In genomic region chr20:37201827-37202162, GRCh38 we compare ENCODE assay signal across 14 cellular contexts. TPM values are rescaled to one million over a fixed set of nuclear protein-coding genes. Genes with fewer than 3 reads are reported as not detected.
DNase-seq lines count a peak whose midpoint lies in the region; ATAC-seq and TF ChIP-seq lines count a peak whose summit lies in the region.
"Had no signal": no experiment of that assay in that cellular context is flagged by ENCODE, and none has a peak within 500 bp of the region (broad histone marks: within the 10 kb centered on the region; RNA-seq: fewer than 3 reads in every experiment).

No MANE protein-coding gene starts in this region.

- DNase-seq in HCT116 (ENCODE audit: low read depth, low spot score) = no peak
- DNase-seq in body of pancreas = no peak
- DNase-seq in left lung = no peak
- DNase-seq in thyroid gland = no peak
- DNase-seq in activated CD4-positive, alpha-beta T cell treated with anti-CD3 and anti-CD28 coated beads, Interleukin-2, amount 50 U/mL, for 4 hours = no peak
- DNase-seq in spleen = no peak
- DNase-seq: NCI-H2081 treated with DMSO at 0.1 percent for 48 hours; stimulated activated CD4-positive, alpha-beta T cell treated with anti-CD3 and anti-CD28 coated beads, Interleukin-12 subunit alpha, Interleukin-12 subunit beta, amount 100 ng/mL, for 4 hours had no signal

- H3K9ac ChIP-seq in HCT116 (ENCODE audit: low read length) = no peak overlapping the region

- intact Hi-C loops in HCT116 (cut with micrococcal nuclease) = loop anchor here (1.0 kb wide), 1 partner anchor 333 kb away; no protein-coding TSS in a partner anchor
- intact Hi-C loops in body of pancreas (cut with DNase I) = no loop called here
- intact Hi-C loops in left lung (cut with DNase I) = no loop called here
- intact Hi-C loops in thyroid gland (cut with DNase I) = no loop called here
- intact Hi-C loops in spleen (cut with DNase I; ENCODE audit: low total_unique reads) = no loop called here

- H3K36me3 ChIP-seq in HCT116 (ENCODE audit: control insufficient read depth in 1 of 2, insufficient read depth in 2 of 2, low read length in 2 of 2) (peaks cover 47 to 56% of the 10 kb centered on the region in 2 experiments), body of pancreas (replicated peaks in 1 of 2; ENCODE audit: insufficient read depth in 1 of 2, low read depth in 2 of 2) (peaks cover 11 to 35% of the 10 kb centered on the region in 2 donors), left lung (peaks cover 11 to 96% of the 10 kb centered on the region in 2 donors), thyroid gland (peaks cover 15 to 35% of the 10 kb centered on the region in 2 donors), spleen (peaks cover 23 to 100% (median 79%) of the 10 kb centered on the region in 6 donors)

- H2AFZ ChIP-seq in HCT116 (ENCODE audit: low read depth, low read length, poor library complexity, severe bottlenecking) = no peak overlapping the region

- H3K4me1 ChIP-seq in HCT116 (ENCODE audit: control insufficient read depth in 1 of 2, insufficient read depth in 2 of 2, low read length in 2 of 2) (peaks cover 6 to 7% of the 10 kb centered on the region in 2 experiments; a peak in 3 of 4 replicates), body of pancreas (peaks cover 5% of the 10 kb centered on the region), left lung (peaks cover 0 to 10% of the 10 kb centered on the region in 2 donors), thyroid gland (peaks cover 14 to 35% of the 10 kb centered on the region in 2 donors), spleen (peaks cover 0 to 21% (median 6%) of the 10 kb centered on the region in 6 donors)

- RAD21 ChIA-PET in HCT116 (lab: Charles Lee; ENCODE audit: low non-redundant PET in 1 of 2, low total read pairs in 2 of 2, uncharacterized antibody in 2 of 2, unreplicated experiment in 2 of 2) = no interaction called here

- H3K27me3 ChIP-seq in HCT116 (ENCODE audit: insufficient read depth, low read length) (no peaks in the 10 kb centered on the region), body of pancreas (no peaks in the 10 kb centered on the region), left lung (no peaks in the 10 kb centered on the region), thyroid gland (no peaks in the 10 kb centered on the region), spleen (replicated peaks in 1 of 7) (no peaks in the 10 kb centered on the region)

- CTCF ChIA-PET in HCT116 (lab: Charles Lee) = interaction anchor here (0.7 to 1.9 kb wide), 4 partner anchors 10 to 333 kb away, joined by 3 to 12 read pairs (median 3); no protein-coding TSS in a partner anchor

- no peaks in the 10 kb centered on the region for H4K20me1 ChIP-seq in HCT116 (ENCODE audit: insufficient read depth)

- ATAC-seq in HCT116 = no peak
- no peak for ATAC-seq in body of pancreas
- no peak for ATAC-seq in left lung
- ATAC-seq in HG03196 (IDR thresholded peaks at IDR 0.05; ENCODE audit: unreplicated experiment) = no peak
- ATAC-seq in HG03565 (IDR thresholded peaks at IDR 0.05; ENCODE audit: unreplicated experiment) = no peak

- TF ChIP-seq RAD21 in HCT116 (IDR thresholded peaks at IDR 0.05; ENCODE audit: low read depth) = no peak

- POLR2A ChIA-PET in HCT116 (lab: Charles Lee) = no interaction called here

- no peak for TF ChIP-seq CTCF in HCT116 (IDR thresholded peaks at IDR 0.05 in 2 of 3, conservative IDR thresholded peaks at IDR 0.05 in 1 of 3; ENCODE audit: borderline replicate concordance in 1 of 3, insufficient read depth in 1 of 3, low read depth in 2 of 3, low read length in 2 of 3)
- TF ChIP-seq CTCF in body of pancreas (IDR thresholded peaks at IDR 0.05) = no peak
- no peak for TF ChIP-seq CTCF in left lung (IDR thresholded peaks at IDR 0.05)
- TF ChIP-seq CTCF in thyroid gland (IDR thresholded peaks at IDR 0.05) = no peak
- no peak for TF ChIP-seq CTCF in spleen (IDR thresholded peaks at IDR 0.05 in 8 of 11, conservative IDR thresholded peaks at IDR 0.05 in 3 of 11)

- H3K4me3 ChIP-seq in HCT116 (replicated peaks in 1 of 2; ENCODE audit: low read depth in 1 of 2, low read length in 2 of 2) (no peak overlapping the region), body of pancreas (no peak overlapping the region), left lung (no peak overlapping the region), thyroid gland (replicated peaks in 1 of 3) (no peak overlapping the region), spleen (no peak overlapping the region)

- H3K27ac ChIP-seq in HCT116 (ENCODE audit: low read depth, low read length) (no peak overlapping the region; the same call in 1 of the 2 replicates), body of pancreas (peak overlapping the region; percentile 3 to 68 (median 40)), left lung (peak overlapping the region; percentile 65 to 67), thyroid gland (peak overlapping the region in 2 of 3 donors; percentile 21 to 66), spleen (peak overlapping the region in 1 of 8 donors; percentile 9)
- H3K27ac ChIP-seq: C4-2B had no signal

- WGBS in body of pancreas, 2 donors = 67 to 75% methylated on average over 2 of the region's 2 CpGs
- WGBS in thyroid gland, 2 donors = 74 to 92% methylated on average over 2 of the region's 2 CpGs
- 90 to 93% (median 93%) methylated on average over 2 of the region's 2 CpGs for WGBS in spleen, 5 donors

- H3K9me3 ChIP-seq in HCT116 (ENCODE audit: control insufficient read depth in 1 of 2, insufficient read depth in 1 of 2, low read depth in 1 of 2, low read length in 2 of 2) (no peaks in the 10 kb centered on the region), body of pancreas (no peaks in the 10 kb centered on the region), left lung (no peaks in the 10 kb centered on the region), thyroid gland (no peaks in the 10 kb centered on the region), spleen (no peaks in the 10 kb centered on the region)

- no TSS peak for BruUV-seq in HCT116 (replicated peaks; lab: Mats Ljungman, UMichigan)

- peak overlapping the region; percentile 6; the same call in 1 of the 2 replicates for H3K4me2 ChIP-seq in HCT116 (ENCODE audit: low read length)

- H3K79me2 ChIP-seq in HCT116 (ENCODE audit: insufficient read depth, low read length) = peaks cover 80% of the 10 kb centered on the region

- TF ChIP-seq POLR2A in HCT116 (IDR thresholded peaks at IDR 0.05; ENCODE audit: borderline replicate concordance, extremely low read depth, insufficient read depth, insufficient read length) (no peak), body of pancreas (IDR thresholded peaks at IDR 0.05) (no peak), thyroid gland (IDR thresholded peaks at IDR 0.05) (no peak), spleen (IDR thresholded peaks at IDR 0.05) (no peak)

- H3K9me2 ChIP-seq in HCT116 (ENCODE audit: insufficient read depth) = no peaks in the 10 kb centered on the region

TF ChIP-seq in HCT116, 20 proteins besides CTCF, POLR2A, EP300 and RAD21:
- TF ChIP-seq SRF (IDR thresholded peaks at IDR 0.05; ENCODE audit: low read depth) (no peak), EZH2 (IDR thresholded peaks at IDR 0.05) (no peak), ZFX (IDR thresholded peaks at IDR 0.05) (no peak), JUND (IDR thresholded peaks at IDR 0.05) (no peak)

RNA-seq across cellular contexts. Expression of gene MROH8, which starts 22.4 kb away (rescaled TPM):
- total RNA-seq in HCT116 (2021; ENCODE audit: unreplicated experiment) (0.79 TPM), body of pancreas (10 to 100 TPM in 1 of 2 donors, under 1 TPM in 1; 0.78 to 13.5 TPM), left lung (1 to 10 TPM; 1.8 to 2.2 TPM), thyroid gland (1 to 10 TPM; 2.3 to 7.5 (median 3.4) TPM), spleen (1 to 10 TPM in 6 of 7 donors, under 1 TPM in 1; 0.97 to 4.0 (median 3.3) TPM)
- 0.73 and 1.1 TPM in 2 replicates for polyA plus RNA-seq in HCT116 (2012)
- 1 to 10 TPM; 1.0 to 3.4 (median 2.3) TPM for polyA plus RNA-seq in spleen

RNA-seq across cellular contexts. Expression of gene RPN2, which starts 22.7 kb away (rescaled TPM):
- 220 TPM for total RNA-seq in HCT116 (2021; ENCODE audit: unreplicated experiment)
- 262 and 288 TPM in 2 replicates for polyA plus RNA-seq in HCT116 (2012)
- 100 to 1,000 TPM in 1 of 2 donors, 10 to 100 TPM in 1; 70.0 to 111 TPM for total RNA-seq in body of pancreas
- total RNA-seq in left lung = 100 to 1,000 TPM; 222 to 269 TPM
- 100 to 1,000 TPM; 175 to 342 (median 296) TPM for total RNA-seq in thyroid gland
- total RNA-seq in spleen = 100 to 1,000 TPM; 118 to 161 (median 131) TPM
- 10 to 100 TPM; 45.7 to 56.1 (median 53.4) TPM for polyA plus RNA-seq in spleen

RNA-seq across cellular contexts. Expression of gene GHRH, which starts 59.8 kb away (rescaled TPM):
- not detected for total RNA-seq in HCT116 (2021; ENCODE audit: unreplicated experiment)
- polyA plus RNA-seq in HCT116 (2012) = not detected in 2 replicates
- not detected for total RNA-seq in body of pancreas
- not detected for total RNA-seq in left lung
- total RNA-seq in thyroid gland = not detected
- total RNA-seq in spleen = not detected
- polyA plus RNA-seq in spleen = not detected
- total RNA-seq: activated CD4-positive, alpha-beta memory T cell treated with anti-CD3 and anti-CD28 coated beads for 36 hours; urinary bladder had no signal
- polyA plus RNA-seq: neural cell, urinary bladder had no signal
